Comparison of ENCODE assay signal across 14 cellular contexts in the genomic region with DNA sequence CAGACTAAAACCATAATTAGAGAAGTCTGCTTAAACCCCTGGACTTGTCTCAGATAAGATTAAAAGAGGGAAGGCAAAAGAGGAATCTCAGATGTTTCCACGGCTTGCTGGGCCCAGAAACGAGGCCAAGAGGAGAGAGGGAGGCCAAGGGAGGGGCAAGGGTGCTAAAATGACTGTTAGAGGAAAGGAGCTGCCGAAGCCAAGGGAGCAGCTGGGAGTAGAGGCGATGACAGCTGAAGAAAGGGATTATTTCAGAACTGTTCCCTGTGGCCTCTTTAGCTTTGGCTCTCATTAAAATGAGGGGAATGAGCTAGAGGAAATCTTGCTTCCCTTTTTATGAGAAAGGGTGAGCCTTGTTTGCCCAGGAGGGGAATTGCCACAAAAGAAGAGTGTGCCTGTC.
DNase-seq lines count a peak whose midpoint lies in the region; ATAC-seq and TF ChIP-seq lines count a peak whose summit lies in the region.
"Had no signal": no experiment of that assay in that cellular context is flagged by ENCODE, and none has a peak within 500 bp of the region (broad histone marks: within the 10 kb centered on the region; RNA-seq: fewer than 3 reads in every experiment).

No MANE protein-coding gene starts in this region.

- no peaks in the 10 kb centered on the region for H3K4me1 ChIP-seq in naive thymus-derived CD4-positive, alpha-beta T cell (ENCODE audit: control insufficient read depth in 2 of 2, insufficient read depth in 2 of 2, low read length in 2 of 2)
- no peaks in the 10 kb centered on the region for H3K4me1 ChIP-seq in prostate gland (replicated peaks)
- H3K4me1 ChIP-seq: sigmoid colon, SJSA1 had no signal

- no peak overlapping the region for H3K27ac ChIP-seq in naive thymus-derived CD4-positive, alpha-beta T cell (ENCODE audit: low read depth, low read length)
- H3K27ac ChIP-seq in prostate gland, result no peak overlapping the region
- H3K27ac ChIP-seq: sigmoid colon, SJSA1 had no signal

- H3K36me3 Mint-ChIP-seq in naive thymus-derived CD4-positive, alpha-beta T cell, result no peaks in the 10 kb centered on the region
- no peaks in the 10 kb centered on the region for H3K36me3 Mint-ChIP-seq in T-helper 2 cell treated with Interferon-gamma antibody and Interleukin-4, amounts not matched to agents 5 μg/mL and 100 μg/mL, for 36 hours (ENCODE audit: low read depth)

- H3K4me3 ChIP-seq in NB4 (ENCODE audit: low read depth, low read length), result no peak overlapping the region
- H3K4me3 ChIP-seq in naive thymus-derived CD4-positive, alpha-beta T cell (ENCODE audit: low read length), result no peak overlapping the region
- H3K4me3 ChIP-seq in prostate gland, result no peak overlapping the region
- H3K4me3 ChIP-seq: BLaER1 treated with 17β-estradiol and CSF1 and Interleukin-3, amounts not matched to agents 10 nM and 100 nM; sigmoid colon; SJSA1 had no signal

- H3K36me3 ChIP-seq in naive thymus-derived CD4-positive, alpha-beta T cell (ENCODE audit: control insufficient read depth in 2 of 3, insufficient read depth in 3 of 3, low read length in 3 of 3), result no peaks in the 10 kb centered on the region
- no peaks in the 10 kb centered on the region for H3K36me3 ChIP-seq in prostate gland
- H3K36me3 ChIP-seq: BLaER1 treated with 17β-estradiol and CSF1 and Interleukin-3, amounts not matched to agents 10 nM and 100 nM; sigmoid colon; SJSA1 had no signal

- POLR2A ChIA-PET in naive thymus-derived CD4-positive, alpha-beta T cell (lab: Charles Lee), result no interaction called here

- peaks cover 0 to 5% (median 0%) of the 10 kb centered on the region in 7 donors for H3K4me1 Mint-ChIP-seq in naive thymus-derived CD4-positive, alpha-beta T cell
- H3K4me1 Mint-ChIP-seq in T-helper 2 cell treated with Interferon-gamma antibody and Interleukin-4, amounts not matched to agents 5 μg/mL and 100 μg/mL, for 36 hours (ENCODE audit: low read depth), result no peaks in the 10 kb centered on the region

- no peaks in the 10 kb centered on the region for H3K9me3 ChIP-seq in naive thymus-derived CD4-positive, alpha-beta T cell (ENCODE audit: control insufficient read depth in 2 of 3, low read length in 3 of 3)
- H3K9me3 ChIP-seq in prostate gland, result no peaks in the 10 kb centered on the region
- H3K9me3 ChIP-seq: BLaER1 treated with 17β-estradiol and CSF1 and Interleukin-3, amounts not matched to agents 10 nM and 100 nM; sigmoid colon; SJSA1 had no signal

- peaks cover 12 to 22% (median 20%) of the 10 kb centered on the region in 5 donors for H3K27me3 Mint-ChIP-seq in naive thymus-derived CD4-positive, alpha-beta T cell
- peaks cover 40% of the 10 kb centered on the region for H3K27me3 Mint-ChIP-seq in T-helper 2 cell treated with Interferon-gamma antibody and Interleukin-4, amounts not matched to agents 5 μg/mL and 100 μg/mL, for 36 hours (ENCODE audit: low read depth)

- 39% methylated on average over 4 of the region's 4 CpGs for WGBS in prostate gland

- CTCF ChIA-PET in naive thymus-derived CD4-positive, alpha-beta T cell (lab: Charles Lee), result interaction anchor here (0.6 kb wide), 1 partner anchor 92 kb away, joined by 6 read pairs; no protein-coding TSS in a partner anchor

- no peak overlapping the region for H3K27ac Mint-ChIP-seq in naive thymus-derived CD4-positive, alpha-beta T cell
- no peak overlapping the region for H3K27ac Mint-ChIP-seq in T-helper 2 cell treated with Interferon-gamma antibody and Interleukin-4, amounts not matched to agents 5 μg/mL and 100 μg/mL, for 36 hours

- peak; percentile 30 for DNase-seq in DMS79 (lab: John Stamatoyannopoulos, UW)
- DNase-seq in NB4 (ENCODE audit: low read depth), result peak; percentile 29
- DNase-seq in cerebellar cortex (ENCODE audit: low spot score), result peak; percentile 87
- DNase-seq in naive thymus-derived CD4-positive, alpha-beta T cell, result no peak
- no peak for DNase-seq in amniotic stem cell (lab: John Stamatoyannopoulos, UW)
- no peak for DNase-seq in prostate gland (ENCODE audit: low spot score)
- no peak for DNase-seq in islet precursor cell
- DNase-seq in T-helper 2 cell treated with Interferon-gamma antibody and Interleukin-4, amounts not matched to agents 5 μg/mL and 100 μg/mL, for 36 hours (ENCODE audit: low spot score), result no peak
- DNase-seq: activated CD4-positive, alpha-beta T cell treated with anti-CD3 and anti-CD28 coated beads for 1 hour; activated T-cell treated with anti-CD3 and anti-CD28 coated beads, Interleukin-2, amount 50 U/mL, for 48 hours; NCI-H526 treated with DMSO at 0.1 percent for 48 hours; sigmoid colon had no signal

- no peak for TF ChIP-seq CTCF in NB4 (IDR thresholded peaks at IDR 0.05; ENCODE audit: low read depth, low read length)
- no peak for TF ChIP-seq CTCF in prostate gland (IDR thresholded peaks at IDR 0.05)

- H3K4me3 Mint-ChIP-seq in naive thymus-derived CD4-positive, alpha-beta T cell, result no peak overlapping the region
- no peak overlapping the region for H3K4me3 Mint-ChIP-seq in T-helper 2 cell treated with Interferon-gamma antibody and Interleukin-4, amounts not matched to agents 5 μg/mL and 100 μg/mL, for 36 hours

- peak; percentile 18 for ATAC-seq in naive thymus-derived CD4-positive, alpha-beta T cell

- intact Hi-C loops in naive thymus-derived CD4-positive, alpha-beta T cell (cut with micrococcal nuclease), result no loop called here
- intact Hi-C loops in prostate gland (cut with DNase I), result no loop called here

- no peaks in the 10 kb centered on the region for H3K9me3 Mint-ChIP-seq in naive thymus-derived CD4-positive, alpha-beta T cell
- no peaks in the 10 kb centered on the region for H3K9me3 Mint-ChIP-seq in T-helper 2 cell treated with Interferon-gamma antibody and Interleukin-4, amounts not matched to agents 5 μg/mL and 100 μg/mL, for 36 hours

- no peaks in the 10 kb centered on the region for H3K27me3 ChIP-seq in naive thymus-derived CD4-positive, alpha-beta T cell (ENCODE audit: control insufficient read depth in 2 of 2, insufficient read depth in 2 of 2, low read length in 2 of 2)
- H3K27me3 ChIP-seq in prostate gland (replicated peaks; ENCODE audit: insufficient read depth), result no peaks in the 10 kb centered on the region
- H3K27me3 ChIP-seq: BLaER1 treated with 17β-estradiol and CSF1 and Interleukin-3, amounts not matched to agents 10 nM and 100 nM; sigmoid colon; SJSA1 had no signal

- TF ChIP-seq POLR2A in NB4 (IDR thresholded peaks at IDR 0.05; ENCODE audit: extremely low read depth, insufficient read length), result no peak
- TF ChIP-seq POLR2A in prostate gland (IDR thresholded peaks at IDR 0.05), result no peak

Comparison
In these comparisons a context has a peak if more than half of its experiments do, and no peak if none do; other contexts are left out.
1. DNase-seq: peak in DMS79 (single experiment), NB4 (single experiment) and cerebellar cortex (single experiment); none in naive thymus-derived CD4-positive, alpha-beta T cell (0 of 9), amniotic stem cell (single experiment), prostate gland (single experiment), islet precursor cell (single experiment) and T-helper 2 cell treated with Interferon-gamma antibody and Interleukin-4, amounts not matched to agents 5 μg/mL and 100 μg/mL, for 36 hours (single experiment).